11 cellular contexts compared by ENCODE assay signal in the genomic region with DNA sequence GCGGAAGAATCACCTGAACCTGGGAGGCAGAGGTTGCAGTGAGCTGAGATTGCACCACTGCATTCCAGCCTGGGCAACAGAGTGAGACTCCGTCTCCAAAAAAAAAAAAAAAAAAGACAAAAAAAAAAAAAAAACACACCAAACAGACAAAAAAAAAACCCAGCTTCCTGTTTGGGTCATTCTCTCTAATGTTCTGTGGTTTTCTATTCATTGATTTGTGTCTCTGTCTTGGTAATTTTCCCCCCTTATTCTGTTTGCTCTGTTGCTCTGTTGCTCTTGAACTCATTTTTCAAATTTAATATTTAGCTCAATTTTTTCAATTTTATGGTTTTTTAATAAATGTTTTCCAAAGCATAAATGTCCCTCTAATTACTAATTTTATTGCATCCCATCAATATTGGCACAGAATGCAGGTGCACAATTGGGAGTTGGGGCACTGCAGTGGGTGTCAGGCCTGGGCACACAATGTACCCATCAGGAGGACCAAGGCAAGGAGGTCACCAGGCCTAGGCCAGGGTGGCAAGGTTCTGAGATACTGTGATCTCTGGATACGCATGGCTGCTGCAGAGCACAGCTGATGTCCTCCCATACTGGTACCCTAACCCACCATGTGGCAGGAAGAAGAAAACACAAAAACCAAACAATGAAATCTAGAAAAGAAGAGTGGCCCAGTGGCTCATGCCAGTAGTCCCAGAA. TPM values are rescaled to one million over a fixed set of nuclear protein-coding genes. Genes with fewer than 3 reads are reported as not detected.
DNase-seq lines count a peak whose midpoint lies in the region; ATAC-seq and TF ChIP-seq lines count a peak whose summit lies in the region.
"Had no signal": no experiment of that assay in that cellular context is flagged by ENCODE, and none has a peak within 500 bp of the region (broad histone marks: within the 10 kb centered on the region; RNA-seq: fewer than 3 reads in every experiment).

No MANE protein-coding gene starts in this region.

- H3K36me3 ChIP-seq in colonic mucosa: no peaks in the 10 kb centered on the region
- H3K36me3 ChIP-seq in thyroid gland: no peaks in the 10 kb centered on the region
- H3K36me3 ChIP-seq: tibial nerve had no signal

- no peaks in the 10 kb centered on the region for H3K36me3 Mint-ChIP-seq in CD4-positive, alpha-beta T cell (ENCODE audit: low read depth)
- H3K36me3 Mint-ChIP-seq in activated T-helper 1 cell treated with anti-CD3 and anti-CD28 coated beads, Interleukin-12 subunit alpha, Interleukin-12 subunit beta, Interleukin-2, Interleukin-4 antibody, amounts not matched to agents 30 ng/mL and 10 ng/mL and 1 ng/mL, durations not matched to agents 14 hours and 24 hours and 36 hours (ENCODE audit: low read depth): no peaks in the 10 kb centered on the region

- intact Hi-C loops in CD4-positive, alpha-beta T cell (cut with DNase I, micrococcal nuclease): loop anchor here (1.0 to 10.0 kb wide), 4 partner anchors 65 to 426 kb away; a partner anchor contains a TSS
- intact Hi-C loops in activated T-helper 1 cell treated with anti-CD3 and anti-CD28 coated beads, Interleukin-12 subunit alpha, Interleukin-12 subunit beta, Interleukin-2, Interleukin-4 antibody, amounts not matched to agents 30 ng/mL and 10 ng/mL and 1 ng/mL, durations not matched to agents 14 hours and 24 hours and 36 hours (cut with micrococcal nuclease): loop anchor here (1.0 to 2.0 kb wide), 4 partner anchors 7 to 424 kb away; no protein-coding TSS in a partner anchor
- intact Hi-C loops in colonic mucosa (cut with DNase I): loop anchor here (5.0 kb wide), 1 partner anchor 426 kb away; no protein-coding TSS in a partner anchor
- intact Hi-C loops in thyroid gland (cut with DNase I): no loop called here

- no peaks in the 10 kb centered on the region for H3K9me3 Mint-ChIP-seq in CD4-positive, alpha-beta T cell
- no peaks in the 10 kb centered on the region for H3K9me3 Mint-ChIP-seq in activated T-helper 1 cell treated with anti-CD3 and anti-CD28 coated beads, Interleukin-12 subunit alpha, Interleukin-12 subunit beta, Interleukin-2, Interleukin-4 antibody, amounts not matched to agents 30 ng/mL and 10 ng/mL and 1 ng/mL, durations not matched to agents 14 hours and 24 hours and 36 hours

- H3K9ac ChIP-seq in colonic mucosa (ENCODE audit: low read depth in 2 of 2, low read length in 2 of 2): no peak overlapping the region

- no peaks in the 10 kb centered on the region for H3K4me1 ChIP-seq in colonic mucosa
- peaks cover 0 to 3% of the 10 kb centered on the region in 2 donors for H3K4me1 ChIP-seq in thyroid gland

- no peaks in the 10 kb centered on the region for H3K9me3 ChIP-seq in CD4-positive, alpha-beta T cell (ENCODE audit: control insufficient read depth, low read length)
- H3K9me3 ChIP-seq in colonic mucosa (no peaks in the 10 kb centered on the region), thyroid gland (no peaks in the 10 kb centered on the region)
- H3K9me3 ChIP-seq: tibial nerve had no signal

- H3K4me3 ChIP-seq in coronary artery (no peak overlapping the region), colonic mucosa (no peak overlapping the region), thyroid gland (replicated peaks in 1 of 3) (no peak overlapping the region)
- H3K4me3 ChIP-seq: tibial nerve had no signal

- CTCF ChIA-PET in CD4-positive, alpha-beta T cell (lab: Charles Lee): interaction anchor here (0.6 to 6.9 kb wide), 12 partner anchors 9 to 265 kb away, joined by 3 to 73 read pairs (median 4); a partner anchor contains a TSS

- WGBS in thyroid gland, 2 donors: 78 to 84% methylated on average over 3 of the region's 3 CpGs

- H3K27me3 Mint-ChIP-seq in CD4-positive, alpha-beta T cell: no peaks in the 10 kb centered on the region
- H3K27me3 Mint-ChIP-seq in activated T-helper 1 cell treated with anti-CD3 and anti-CD28 coated beads, Interleukin-12 subunit alpha, Interleukin-12 subunit beta, Interleukin-2, Interleukin-4 antibody, amounts not matched to agents 30 ng/mL and 10 ng/mL and 1 ng/mL, durations not matched to agents 14 hours and 24 hours and 36 hours (ENCODE audit: insufficient read depth): peaks cover 4% of the 10 kb centered on the region

- POLR2A ChIA-PET in CD4-positive, alpha-beta T cell (lab: Charles Lee): interaction anchor here (0.6 to 2.8 kb wide), 6 partner anchors 8 to 230 kb away, joined by 3 to 18 read pairs (median 4); a partner anchor contains a TSS

- no peak overlapping the region for H3K27ac Mint-ChIP-seq in CD4-positive, alpha-beta T cell
- H3K27ac Mint-ChIP-seq in activated T-helper 1 cell treated with anti-CD3 and anti-CD28 coated beads, Interleukin-12 subunit alpha, Interleukin-12 subunit beta, Interleukin-2, Interleukin-4 antibody, amounts not matched to agents 30 ng/mL and 10 ng/mL and 1 ng/mL, durations not matched to agents 14 hours and 24 hours and 36 hours: peak overlapping the region; percentile 71

- peaks cover 13% of the 10 kb centered on the region for H3K4me1 Mint-ChIP-seq in CD4-positive, alpha-beta T cell (ENCODE audit: low read depth)
- H3K4me1 Mint-ChIP-seq in activated T-helper 1 cell treated with anti-CD3 and anti-CD28 coated beads, Interleukin-12 subunit alpha, Interleukin-12 subunit beta, Interleukin-2, Interleukin-4 antibody, amounts not matched to agents 30 ng/mL and 10 ng/mL and 1 ng/mL, durations not matched to agents 14 hours and 24 hours and 36 hours (ENCODE audit: low read depth): peaks cover 8% of the 10 kb centered on the region

- H3K27me3 ChIP-seq in CD4-positive, alpha-beta T cell (ENCODE audit: control insufficient read depth, insufficient read depth, low read length): no peaks in the 10 kb centered on the region
- H3K27me3 ChIP-seq in colonic mucosa: no peaks in the 10 kb centered on the region
- H3K27me3 ChIP-seq in thyroid gland: no peaks in the 10 kb centered on the region
- H3K27me3 ChIP-seq: tibial nerve had no signal

- no peak for DNase-seq in CD4-positive, alpha-beta T cell
- DNase-seq in activated T-helper 1 cell treated with anti-CD3 and anti-CD28 coated beads, Interleukin-12 subunit alpha, Interleukin-12 subunit beta, Interleukin-2, Interleukin-4 antibody, amounts not matched to agents 30 ng/mL and 10 ng/mL and 1 ng/mL, durations not matched to agents 14 hours and 24 hours and 36 hours (ENCODE audit: low spot score): no peak
- DNase-seq in coronary artery (ENCODE audit: low spot score) (no peak), colonic mucosa (no peak), 8988T (no peak), thyroid gland (no peak)
- DNase-seq: NCI-H1436 treated with DMSO at 0.1 percent for 48 hours; stimulated activated CD4-positive, alpha-beta T cell treated with anti-CD3 and anti-CD28 coated beads, Interleukin-4, amount 100 ng/mL, for 1 hour had no signal

- TF ChIP-seq CTCF in CD4-positive, alpha-beta T cell (IDR thresholded peaks at IDR 0.05): no peak
- TF ChIP-seq CTCF in coronary artery (IDR thresholded peaks at IDR 0.05) (no peak), colonic mucosa (IDR thresholded peaks at IDR 0.05) (no peak), thyroid gland (IDR thresholded peaks at IDR 0.05) (no peak)

- no peak overlapping the region for H3K4me3 Mint-ChIP-seq in CD4-positive, alpha-beta T cell
- no peak overlapping the region for H3K4me3 Mint-ChIP-seq in activated T-helper 1 cell treated with anti-CD3 and anti-CD28 coated beads, Interleukin-12 subunit alpha, Interleukin-12 subunit beta, Interleukin-2, Interleukin-4 antibody, amounts not matched to agents 30 ng/mL and 10 ng/mL and 1 ng/mL, durations not matched to agents 14 hours and 24 hours and 36 hours

- TF ChIP-seq POLR2A in thyroid gland (IDR thresholded peaks at IDR 0.05): no peak

- H3K27ac ChIP-seq in CD4-positive, alpha-beta T cell (ENCODE audit: low read depth, low read length): no peak overlapping the region
- H3K27ac ChIP-seq in coronary artery (no peak overlapping the region), colonic mucosa (no peak overlapping the region), thyroid gland (no peak overlapping the region)
- H3K27ac ChIP-seq: tibial nerve had no signal

- peak; percentile 46 for ATAC-seq in CD4-positive, alpha-beta T cell (ENCODE audit: poor library complexity)
- ATAC-seq in GM19025 (IDR thresholded peaks at IDR 0.05; ENCODE audit: low read depth, unreplicated experiment) (peak; percentile 55), HG03066 (IDR thresholded peaks at IDR 0.05; ENCODE audit: low read depth, unreplicated experiment) (peak; percentile 57)

RNA-seq across cellular contexts. Expression of a gene that starts 8.0 kb away (rescaled TPM):
- 10 to 100 TPM; 38.2 to 43.8 TPM for total RNA-seq in CD4-positive, alpha-beta T cell
- total RNA-seq in activated T-helper 1 cell treated with anti-CD3 and anti-CD28 coated beads, Interleukin-12 subunit alpha, Interleukin-12 subunit beta, Interleukin-2, Interleukin-4 antibody, amounts not matched to agents 30 ng/mL and 10 ng/mL and 1 ng/mL, durations not matched to agents 14 hours and 24 hours and 36 hours: 53.2 and 55.0 TPM in 2 replicates
- 100 to 1,000 TPM in 1 of 2 donors, 10 to 100 TPM in 1; 49.1 to 103 TPM for total RNA-seq in colonic mucosa
- 10 to 100 TPM; 26.5 to 40.8 (median 36.6) TPM for total RNA-seq in thyroid gland

RNA-seq across cellular contexts. Expression of a gene that starts 38.6 kb away (rescaled TPM):
- 1 to 10 TPM; 1.3 to 1.6 TPM for total RNA-seq in CD4-positive, alpha-beta T cell
- 3.2 and 4.1 TPM in 2 replicates for total RNA-seq in activated T-helper 1 cell treated with anti-CD3 and anti-CD28 coated beads, Interleukin-12 subunit alpha, Interleukin-12 subunit beta, Interleukin-2, Interleukin-4 antibody, amounts not matched to agents 30 ng/mL and 10 ng/mL and 1 ng/mL, durations not matched to agents 14 hours and 24 hours and 36 hours
- total RNA-seq in colonic mucosa (10 to 100 TPM in 1 of 2 donors, 1 to 10 TPM in 1; 4.0 to 10.0 TPM), thyroid gland (10 to 100 TPM in 3 of 4 donors, 1 to 10 TPM in 1; 7.8 to 31.0 (median 14.1) TPM)
